ENCODE assay signal across 21 cellular contexts in the genomic region with DNA sequence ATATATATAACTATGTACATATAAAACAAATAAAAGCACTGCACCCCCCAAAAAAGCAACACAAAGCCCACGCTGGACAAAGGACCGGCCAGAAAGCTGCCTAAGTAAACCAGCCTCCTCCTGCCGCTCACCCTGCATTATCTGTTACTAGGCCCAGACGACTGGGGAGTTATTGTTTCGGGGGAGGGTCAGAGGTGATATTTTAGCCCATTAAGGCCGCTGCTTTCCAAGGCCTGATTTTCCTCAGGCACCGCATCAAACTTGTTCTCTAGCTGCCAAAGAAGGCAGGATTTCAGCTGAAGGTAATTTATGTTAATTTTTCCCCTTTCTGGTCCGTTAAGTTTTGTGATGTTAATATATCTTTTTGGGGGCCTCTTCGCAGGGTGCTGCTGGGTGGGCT. TPM values are rescaled to one million over a fixed set of nuclear protein-coding genes. Genes with fewer than 3 reads are reported as not detected.
DNase-seq lines count a peak whose midpoint lies in the region; ATAC-seq, FAIRE-seq and TF ChIP-seq lines count a peak whose summit lies in the region.
"Had no signal": no experiment of that assay in that cellular context is flagged by ENCODE, and none has a peak within 500 bp of the region (broad histone marks: within the 10 kb centered on the region; RNA-seq: fewer than 3 reads in every experiment).

No MANE protein-coding gene starts in this region.

- no peak overlapping the region for H2BK20ac ChIP-seq in H9 (ENCODE audit: low read depth, low read length, poor library complexity, severe bottlenecking)

- ATAC-seq in K562 = 0 out of 3 replicates have a peak, but pooled peaks have one; percentile 29
- ATAC-seq in left lobe of liver = no peak

- H3T11ph ChIP-seq in H9 (ENCODE audit: low read length) = no peak overlapping the region

- DNase-seq in H9 (no peak), K562 (ENCODE audit: extremely low read depth in 1 of 4, low spot score in 3 of 4) (no peak), neuronal stem cell (ENCODE audit: low spot score) (no peak), NCI-H128 (lab: John Stamatoyannopoulos, UW; ENCODE audit: unreplicated experiment) (no peak), posterior cingulate gyrus (no peak), left lobe of liver (ENCODE audit: low spot score) (no peak)
- DNase-seq: BE2C; DMS79; HCEC 1CT; KG1; NCI-H1092 treated with DMSO at 0.1 percent for 48 hours; NCI-H146; NCI-H2029; NCI-H226; NCI-H510A treated with DMSO at 0.1 percent for 48 hours; NCI-H774; NK-92 treated with Interleukin-12 subunit alpha and Interleukin-12 subunit beta, amount 100 ng/mL, for 24 hours; SIG-M5; SK-N-SH had no signal

- in situ Hi-C loops in K562 (cut with MboI) = no loop called here

- H3K27me3 ChIP-seq in H9 (ENCODE audit: insufficient read depth, low read length) (no peaks in the 10 kb centered on the region), K562 (ENCODE audit: control insufficient read depth in 2 of 2, insufficient read depth in 2 of 2, low read length in 2 of 2) (no peaks in the 10 kb centered on the region), iPS-20b (ENCODE audit: insufficient read depth, low read length) (no peaks in the 10 kb centered on the region), neuronal stem cell (ENCODE audit: control insufficient read depth in 3 of 3, insufficient read depth in 3 of 3, low read depth in 1 of 3, low read length in 3 of 3) (no peaks in the 10 kb centered on the region)
- H3K27me3 ChIP-seq: BE2C had no signal

- FAIRE-seq in K562 (lab: Jason Lieb, UNC) = no peak

- no peak overlapping the region for H3K9ac ChIP-seq in H9 (ENCODE audit: extremely low read depth, insufficient read length, low read length)
- no peak overlapping the region for H3K9ac ChIP-seq in K562 (ENCODE audit: insufficient read depth in 1 of 2, low read depth in 2 of 2, low read length in 2 of 2)
- peak overlapping the region; percentile 46; the same call in 1 of the 2 replicates for H3K9ac ChIP-seq in iPS-20b (ENCODE audit: low read depth, low read length)
- no peak overlapping the region for H3K9ac ChIP-seq in neuronal stem cell (ENCODE audit: low read depth, low read length, poor library complexity)
- H3K9ac ChIP-seq: SK-N-SH had no signal

- H3K4ac ChIP-seq in H9 (ENCODE audit: low read depth, low read length) (no peak overlapping the region), neuronal stem cell (ENCODE audit: low read length) (no peak overlapping the region)

- H3K23ac ChIP-seq in H9 (ENCODE audit: insufficient read length, low read depth, low read length) (no peak overlapping the region), neuronal stem cell (ENCODE audit: low read depth, low read length, poor library complexity) (no peak overlapping the region)

- peak overlapping the region in 1 of 2 experiments; percentile 53; a peak in 1 of 5 replicates for H3K4me3 Mint-ChIP-seq in H9

- H4K8ac ChIP-seq in H9 (replicated peaks; ENCODE audit: insufficient read length, low read depth, low read length) (no peak overlapping the region), neuronal stem cell (ENCODE audit: low read depth, low read length) (no peak overlapping the region)

- no peaks in the 10 kb centered on the region for H3K9me1 ChIP-seq in K562 (ENCODE audit: control insufficient read depth, insufficient read depth, low read length)

- TF ChIP-seq RAD21 in K562 (CRISPR knock-in tag; conservative IDR thresholded peaks at IDR 0.05 in 1 of 2, IDR thresholded peaks at IDR 0.05 in 1 of 2) = no peak

- WGBS in H9 (ENCODE audit: extremely low coverage, insufficient read length, low lambda C conversion rate) = no CpG with 5 or more reads among the region's 9 CpGs
- 35% methylated on average over 9 of the region's 9 CpGs for WGBS in K562 (ENCODE audit: insufficient coverage, low coverage, missing lambda C conversion rate)
- WGBS in neuronal stem cell (ENCODE audit: extremely low coverage in 2 of 2, insufficient read length in 2 of 2, insufficient replicate concordance in 1 of 2), 2 donors = no CpG with 5 or more reads among the region's 9 CpGs

- H2BK5ac ChIP-seq in H9 (ENCODE audit: insufficient read length, low read length) (no peak overlapping the region), neuronal stem cell (ENCODE audit: low read length) (no peak overlapping the region)

- H4K91ac ChIP-seq in H9 (ENCODE audit: insufficient read length, low read depth, low read length) (no peak overlapping the region), neuronal stem cell (ENCODE audit: low read depth, low read length, poor library complexity) (no peak overlapping the region)

- H2BK15ac ChIP-seq in H9 (ENCODE audit: low read depth, low read length) (no peak overlapping the region), neuronal stem cell (ENCODE audit: low read length) (no peak overlapping the region)

- no peak overlapping the region for H3K4me2 ChIP-seq in H9 (ENCODE audit: insufficient read depth, insufficient read length, low read length)
- no peak overlapping the region for H3K4me2 ChIP-seq in K562 (ENCODE audit: insufficient read depth, low read length)
- H3K4me2 ChIP-seq in neuronal stem cell (ENCODE audit: insufficient read depth, low read length, poor library complexity, severe bottlenecking) = no peak overlapping the region
- H3K4me2 ChIP-seq: SK-N-SH had no signal

- CTCF ChIA-PET in K562 (lab: Yijun Ruan, JAX; ENCODE audit: low intra/inter-chr PET ratio) = no interaction called here

- H3K23me2 ChIP-seq in H9 (ENCODE audit: insufficient read length, low read depth, low read length, poor library complexity, severe bottlenecking) = no peaks in the 10 kb centered on the region

- no peak for TF ChIP-seq POLR2A in K562 (conservative IDR thresholded peaks at IDR 0.05)

- no peaks in the 10 kb centered on the region for H3K9me3 Mint-ChIP-seq in H9

- H3K18ac ChIP-seq in H9 (ENCODE audit: insufficient read length, low read depth, low read length) (no peak overlapping the region), neuronal stem cell (ENCODE audit: low read length) (no peak overlapping the region)

- intact Hi-C loops in K562 (cut with micrococcal nuclease) (no loop called here), posterior cingulate gyrus (cut with DNase I) (no loop called here)

- H2AFZ ChIP-seq in H9 (ENCODE audit: low read length) = no peak overlapping the region
- no peak overlapping the region for H2AFZ ChIP-seq in K562 (ENCODE audit: low read depth, low read length)
- peak overlapping the region; percentile 88 for H2AFZ ChIP-seq in neuronal stem cell (ENCODE audit: low read length)

- H3K27ac Mint-ChIP-seq in H9 = peak overlapping the region; percentile 90 to 93 (median 92); a peak in 5 of 7 replicates

- no peak overlapping the region for H3K4me3 ChIP-seq in K562
- no peak overlapping the region for H3K4me3 ChIP-seq in iPS-20b (ENCODE audit: low read length)
- no peak overlapping the region for H3K4me3 ChIP-seq in neuronal stem cell (ENCODE audit: low read length in 2 of 2)

- H2BK120ac ChIP-seq in H9 (ENCODE audit: low read depth, low read length, poor library complexity, severe bottlenecking) = no peak overlapping the region
- H2BK120ac ChIP-seq in neuronal stem cell (ENCODE audit: low read depth, low read length) = peak overlapping the region; percentile 0

- no peak for TF ChIP-seq EP300 in K562 (IDR thresholded peaks at IDR 0.05; ENCODE audit: low read length)

- TF ChIP-seq CTCF in H9 (conservative IDR thresholded peaks at IDR 0.05) = no peak
- TF ChIP-seq CTCF in K562 (IDR thresholded peaks at IDR 0.05 in 2 of 3, conservative IDR thresholded peaks at IDR 0.05 in 1 of 3; ENCODE audit: insufficient read depth in 2 of 3, low read depth in 1 of 3, low read length in 3 of 3) = no peak

- H3K14ac ChIP-seq in H9 (ENCODE audit: insufficient read depth, low read length) (no peak overlapping the region), neuronal stem cell (ENCODE audit: low read length) (no peak overlapping the region)

- no peaks in the 10 kb centered on the region for H3K79me2 ChIP-seq in H9 (ENCODE audit: insufficient read depth, low read length)
- H3K79me2 ChIP-seq in K562 (ENCODE audit: control insufficient read depth, insufficient read depth, low read length) = no peaks in the 10 kb centered on the region

- H4K5ac ChIP-seq in H9 (ENCODE audit: insufficient read length, low read depth, low read length) = no peak overlapping the region

- H3K9me3 ChIP-seq in H9 (ENCODE audit: control insufficient read depth, low read depth, low read length) (no peaks in the 10 kb centered on the region), K562 (replicated peaks; ENCODE audit: control insufficient read depth, insufficient read depth, low read depth, low read length) (no peaks in the 10 kb centered on the region), iPS-20b (ENCODE audit: insufficient read depth, low read depth, low read length) (no peaks in the 10 kb centered on the region), neuronal stem cell (replicated peaks in 1 of 2; ENCODE audit: control insufficient read depth in 2 of 2, insufficient read depth in 1 of 2, low read depth in 1 of 2, low read length in 2 of 2) (no peaks in the 10 kb centered on the region)
- H3K9me3 ChIP-seq: BE2C, SK-N-SH had no signal

- no peaks in the 10 kb centered on the region for H4K20me1 ChIP-seq in H9 (ENCODE audit: control insufficient read depth, insufficient read depth, insufficient read length)
- no peaks in the 10 kb centered on the region for H4K20me1 ChIP-seq in K562 (replicated peaks; ENCODE audit: control insufficient read depth, insufficient read depth, low read length)

- BruUV-seq in K562 (replicated peaks; lab: Mats Ljungman, UMichigan) = no TSS peak

- H3K4me1 ChIP-seq in H9 (ENCODE audit: insufficient read depth, low read length) (peaks cover 10% of the 10 kb centered on the region; the same call in 1 of the 2 replicates), K562 (replicated peaks in 1 of 2; ENCODE audit: control insufficient read depth in 2 of 2, insufficient read depth in 2 of 2, low read length in 2 of 2) (peaks cover 3 to 10% of the 10 kb centered on the region in 2 experiments; a peak in 3 of 5 replicates), iPS-20b (ENCODE audit: insufficient read depth, low read length) (peaks cover 15% of the 10 kb centered on the region; the same call in 1 of the 2 replicates), neuronal stem cell (ENCODE audit: control insufficient read depth in 2 of 2, insufficient read depth in 1 of 2, low read depth in 1 of 2, low read length in 2 of 2) (peaks cover 9 to 17% of the 10 kb centered on the region in 2 donors)

- peaks cover 35 to 44% of the 10 kb centered on the region in 2 experiments for H3K4me1 Mint-ChIP-seq in H9

- H2AK5ac ChIP-seq in H9 (ENCODE audit: insufficient read length, low read length) (no peak overlapping the region), neuronal stem cell (ENCODE audit: low read depth, low read length) (no peak overlapping the region)

- no peak overlapping the region for H3K56ac ChIP-seq in H9 (ENCODE audit: insufficient read length, low read depth, low read length)

- H3K27ac ChIP-seq in H9 (ENCODE audit: insufficient read length, low read depth, low read length) (no peak overlapping the region), K562 (ENCODE audit: extremely low read depth, low read depth, low read length) (no peak overlapping the region), iPS-20b (ENCODE audit: low read length) (no peak overlapping the region), neuronal stem cell (replicated peaks; ENCODE audit: low read length) (no peak overlapping the region)
- H3K27ac ChIP-seq: RWPE1 had no signal

- no peaks in the 10 kb centered on the region for H3K27me3 Mint-ChIP-seq in H9 (ENCODE audit: low read depth)

- POLR2A ChIA-PET in K562 (lab: Yijun Ruan, JAX) = interaction anchor here (0.9 kb wide), 1 partner anchor 44 kb away, joined by 3 read pairs; the partner anchor contains the start of gene CTNNA1

- H3K36me3 Mint-ChIP-seq in H9 (ENCODE audit: insufficient read depth in 1 of 3, low read depth in 3 of 3) = no peaks in the 10 kb centered on the region

- H2BK12ac ChIP-seq in H9 (ENCODE audit: insufficient read length, low read depth, low read length) = no peak overlapping the region
- no peak overlapping the region for H2BK12ac ChIP-seq in neuronal stem cell (ENCODE audit: low read length)

- no peaks in the 10 kb centered on the region for H3K79me1 ChIP-seq in H9 (ENCODE audit: insufficient read depth, low read depth, low read length, poor library complexity, severe bottlenecking)
- no peaks in the 10 kb centered on the region for H3K79me1 ChIP-seq in neuronal stem cell (ENCODE audit: low read depth, low read length)

- H3K36me3 ChIP-seq in K562 (ENCODE audit: control insufficient read depth, insufficient read depth, low read length) = no peaks in the 10 kb centered on the region
- H3K36me3 ChIP-seq in iPS-20b (ENCODE audit: insufficient read depth, low read depth, low read length) = no peaks in the 10 kb centered on the region
- no peaks in the 10 kb centered on the region for H3K36me3 ChIP-seq in neuronal stem cell (replicated peaks in 1 of 2; ENCODE audit: control insufficient read depth in 2 of 2, insufficient read depth in 2 of 2, low read length in 2 of 2)
- H3K36me3 ChIP-seq: BE2C had no signal

RNA-seq across cellular contexts. Expression of gene CTNNA1, which starts 44.0 kb away (rescaled TPM):
- total RNA-seq in H9 (2021) (354 and 378 TPM in 2 replicates), K562 (2014; rRNA removed) (102 and 124 TPM in 2 replicates), K562 (2014; rRNA removed; fragmentation: Illumina TruSeq; extraction: Trizol) (89.1 and 102 TPM in 2 replicates), K562 (2015; rRNA removed; fragmentation: Illumina TruSeq; extraction: Trizol) (89.8 and 90.0 TPM in 2 replicates), K562 (2021) (105 and 117 TPM in 2 replicates), left lobe of liver (116 TPM)
- 91.6 and 154 TPM in 2 replicates for total RNA-seq in K562 (2011; cell fraction: chromatin; rRNA removed; ENCODE audit: low replicate concordance)
- 41.4 and 47.6 TPM in 2 replicates for total RNA-seq in K562 (2011; cell fraction: nucleolus; rRNA removed)
- total RNA-seq in K562 (2011; cell fraction: nucleoplasm; rRNA removed) = 67.2 and 98.1 TPM in 2 replicates
- polyA plus RNA-seq in K562 (2011; rRNA removed) (29.6 and 32.5 TPM in 2 replicates), K562 (2014; fragmentation: Illumina TruSeq; extraction: Trizol) (101 and 107 TPM in 2 replicates), K562 (2014; fragmentation: Nextera tagmentation; extraction: Ambion mirVana) (10 to 100 TPM; 72.8 to 76.5 TPM), K562 (2014; rRNA removed) (59.6 and 72.3 TPM in 2 replicates)
- 44.7 and 48.7 TPM in 2 replicates for polyA plus RNA-seq in K562 (2011; cell fraction: cytosol; rRNA removed)
- polyA plus RNA-seq in K562 (2011; cell fraction: nucleus; rRNA removed) = 57.0 and 67.8 TPM in 2 replicates
- 103 and 163 TPM in 2 replicates for polyA plus RNA-seq in K562 (2012)
- 47.1 and 55.3 TPM in 2 replicates for polyA minus RNA-seq in K562 (2011; rRNA and poly(A)+ RNA removed)
- polyA minus RNA-seq in K562 (2011; cell fraction: cytosol; rRNA and poly(A)+ RNA removed) = 94.4 and 124 TPM in 2 replicates
- 31.5 and 43.1 TPM in 2 replicates for polyA minus RNA-seq in K562 (2011; cell fraction: nucleus; rRNA and poly(A)+ RNA removed)
- 96.3 TPM for polyA plus RNA-seq in neuronal stem cell (2013, experiment 1 of 2)
- polyA plus RNA-seq in neuronal stem cell (2013, experiment 2 of 2) = 95.4 TPM
